In the genomic region with DNA sequence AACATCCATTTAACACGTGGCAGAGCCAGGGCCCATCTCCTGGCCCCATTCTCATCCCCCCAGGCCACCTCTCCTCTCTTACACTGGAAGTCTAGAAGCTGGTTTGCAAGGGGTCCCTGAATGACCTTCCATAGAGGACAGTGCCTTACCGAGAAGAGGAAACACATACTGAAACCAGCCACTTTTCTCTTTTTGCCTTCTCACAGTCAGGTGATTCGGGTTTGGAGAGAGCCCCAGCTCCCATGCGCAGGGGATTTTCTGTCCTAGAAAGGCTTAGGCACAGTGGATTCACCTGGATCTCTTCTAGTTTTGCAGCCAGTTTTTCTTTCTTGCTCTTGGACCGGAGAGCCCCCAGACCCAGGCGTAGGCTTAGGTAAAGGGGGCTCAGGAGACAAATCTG, we compare ENCODE assay signal across 15 cellular contexts.
DNase-seq lines count a peak whose midpoint lies in the region; ATAC-seq and TF ChIP-seq lines count a peak whose summit lies in the region.
"Had no signal": no experiment of that assay in that cellular context is flagged by ENCODE, and none has a peak within 500 bp of the region (broad histone marks: within the 10 kb centered on the region; RNA-seq: fewer than 3 reads in every experiment).

No MANE protein-coding gene starts in this region.

- ATAC-seq in GM21576 (IDR thresholded peaks at IDR 0.05; ENCODE audit: unreplicated experiment): peak; percentile 50
- peak; percentile 35 for ATAC-seq in HG03103 (IDR thresholded peaks at IDR 0.05; ENCODE audit: low read depth, unreplicated experiment)
- no peak for ATAC-seq in GM21367 (IDR thresholded peaks at IDR 0.05; ENCODE audit: unreplicated experiment)
- ATAC-seq: CD8-positive, alpha-beta T cell; K562 had no signal

- peaks cover 4% of the 10 kb centered on the region for H3F3A ChIP-seq in neural cell (ENCODE audit: insufficient read depth, low read length, poor library complexity, severe bottlenecking)

- H3K9ac ChIP-seq in neural cell (ENCODE audit: low read length): no peak overlapping the region

- TF ChIP-seq CTCF in neural cell (IDR thresholded peaks at IDR 0.05; ENCODE audit: poor library complexity, severe bottlenecking): no peak

- H3K27me3 ChIP-seq in neural cell (ENCODE audit: insufficient read depth, low read depth, low read length): no peaks in the 10 kb centered on the region

- TF ChIP-seq RAD21 in neural cell (conservative IDR thresholded peaks at IDR 0.05): no peak

- H3K9me2 ChIP-seq in neural cell (ENCODE audit: insufficient read depth, low read length): no peaks in the 10 kb centered on the region

- H4K20me1 ChIP-seq in neural cell (ENCODE audit: insufficient read depth): no peaks in the 10 kb centered on the region

- DNase-seq in ELF-1 (ENCODE audit: low read depth, low spot score) (peak; percentile 23), NCI-H1436 (lab: John Stamatoyannopoulos, UW) (no peak), SW480 (ENCODE audit: low spot score) (no peak)
- DNase-seq: CD8-positive, alpha-beta T cell; COR-L47; DMS153; GOT3; H9; Karpas-422 had no signal

- no peak overlapping the region for H3K4me2 ChIP-seq in neural cell (ENCODE audit: low read length)

- H2AFZ ChIP-seq in neural cell (ENCODE audit: low read depth, low read length): no peak overlapping the region

- no peak overlapping the region for H3K4me3 ChIP-seq in neural cell (ENCODE audit: low read length)
- H3K4me3 ChIP-seq: K562 had no signal

- H3K36me3 ChIP-seq in neural cell (ENCODE audit: insufficient read depth, low read length): no peaks in the 10 kb centered on the region

- H3K79me2 ChIP-seq in neural cell (replicated peaks; ENCODE audit: insufficient read depth, low read length): no peaks in the 10 kb centered on the region

- H3K27ac ChIP-seq in neural cell (ENCODE audit: low read length): peak overlapping the region; percentile 65
- H3K27ac ChIP-seq: 22Rv1 had no signal

- H3K9me3 ChIP-seq in neural cell (ENCODE audit: low read length): peaks cover 3% of the 10 kb centered on the region

- no peak for TF ChIP-seq EP300 in neural cell (conservative IDR thresholded peaks at IDR 0.05; ENCODE audit: poor library complexity, severe bottlenecking)

TF ChIP-seq in neural cell, 6 proteins besides CTCF, POLR2A, EP300 and RAD21:
- TF ChIP-seq MXI1 (conservative IDR thresholded peaks at IDR 0.05; ENCODE audit: poor library complexity, severe bottlenecking) (no peak), EZH2 (IDR thresholded peaks at IDR 0.05; ENCODE audit: borderline replicate concordance, insufficient read depth, low read length, poor library complexity, severe bottlenecking) (no peak), TAF1 (IDR thresholded peaks at IDR 0.05; ENCODE audit: low read depth) (no peak), POLR2AphosphoS5 (IDR thresholded peaks at IDR 0.05) (no peak), SMC3 (conservative IDR thresholded peaks at IDR 0.05; ENCODE audit: poor library complexity) (no peak)
- TF ChIP-seq, protein P1, sequence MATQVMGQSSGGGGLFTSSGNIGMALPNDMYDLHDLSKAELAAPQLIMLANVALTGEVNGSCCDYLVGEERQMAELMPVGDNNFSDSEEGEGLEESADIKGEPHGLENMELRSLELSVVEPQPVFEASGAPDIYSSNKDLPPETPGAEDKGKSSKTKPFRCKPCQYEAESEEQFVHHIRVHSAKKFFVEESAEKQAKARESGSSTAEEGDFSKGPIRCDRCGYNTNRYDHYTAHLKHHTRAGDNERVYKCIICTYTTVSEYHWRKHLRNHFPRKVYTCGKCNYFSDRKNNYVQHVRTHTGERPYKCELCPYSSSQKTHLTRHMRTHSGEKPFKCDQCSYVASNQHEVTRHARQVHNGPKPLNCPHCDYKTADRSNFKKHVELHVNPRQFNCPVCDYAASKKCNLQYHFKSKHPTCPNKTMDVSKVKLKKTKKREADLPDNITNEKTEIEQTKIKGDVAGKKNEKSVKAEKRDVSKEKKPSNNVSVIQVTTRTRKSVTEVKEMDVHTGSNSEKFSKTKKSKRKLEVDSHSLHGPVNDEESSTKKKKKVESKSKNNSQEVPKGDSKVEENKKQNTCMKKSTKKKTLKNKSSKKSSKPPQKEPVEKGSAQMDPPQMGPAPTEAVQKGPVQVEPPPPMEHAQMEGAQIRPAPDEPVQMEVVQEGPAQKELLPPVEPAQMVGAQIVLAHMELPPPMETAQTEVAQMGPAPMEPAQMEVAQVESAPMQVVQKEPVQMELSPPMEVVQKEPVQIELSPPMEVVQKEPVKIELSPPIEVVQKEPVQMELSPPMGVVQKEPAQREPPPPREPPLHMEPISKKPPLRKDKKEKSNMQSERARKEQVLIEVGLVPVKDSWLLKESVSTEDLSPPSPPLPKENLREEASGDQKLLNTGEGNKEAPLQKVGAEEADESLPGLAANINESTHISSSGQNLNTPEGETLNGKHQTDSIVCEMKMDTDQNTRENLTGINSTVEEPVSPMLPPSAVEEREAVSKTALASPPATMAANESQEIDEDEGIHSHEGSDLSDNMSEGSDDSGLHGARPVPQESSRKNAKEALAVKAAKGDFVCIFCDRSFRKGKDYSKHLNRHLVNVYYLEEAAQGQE (IDR thresholded peaks at IDR 0.05; ENCODE audit: borderline replicate concordance): no peak
